In genomic region chr14:22761734-22762133, GRCh38 we compare ENCODE assay signal across 37 cellular contexts. TPM values are rescaled to one million over a fixed set of nuclear protein-coding genes. Genes with fewer than 3 reads are reported as not detected.
DNase-seq lines count a peak whose midpoint lies in the region; ATAC-seq, FAIRE-seq and TF ChIP-seq lines count a peak whose summit lies in the region.
"Had no signal": no experiment of that assay in that cellular context is flagged by ENCODE, and none has a peak within 500 bp of the region (broad histone marks: within the 10 kb centered on the region; RNA-seq: fewer than 3 reads in every experiment).

No MANE protein-coding gene starts in this region.

- peaks cover 13% of the 10 kb centered on the region for H3K9me3 Mint-ChIP-seq in activated CD4-positive, alpha-beta T cell treated with anti-CD3 and anti-CD28 coated beads, Interleukin-2, amount 10 ng/mL, durations not matched to agents 24 days and 14 days
- H3K9me3 Mint-ChIP-seq in activated CD4-positive, alpha-beta T cell treated with anti-CD3 and anti-CD28 coated beads for 36 hours (ENCODE audit: low read depth) = peaks cover 7% of the 10 kb centered on the region
- peaks cover 4% of the 10 kb centered on the region for H3K9me3 Mint-ChIP-seq in stimulated activated effector memory CD8-positive, alpha-beta T cell treated with anti-CD3 and anti-CD28 coated beads, Interleukin-12 subunit alpha, Interleukin-12 subunit beta, amount 100 ng/mL, for 72 hours

- H3K79me2 ChIP-seq in HepG2 (ENCODE audit: insufficient read depth, low read length) (peaks cover 4% of the 10 kb centered on the region), K562 (ENCODE audit: control insufficient read depth, insufficient read depth, low read length) (peaks cover 9% of the 10 kb centered on the region)

- intact Hi-C loops in activated CD4-positive, alpha-beta T cell treated with anti-CD3 and anti-CD28 coated beads, Interleukin-2, amount 10 ng/mL, durations not matched to agents 24 days and 14 days (cut with micrococcal nuclease) = no loop called here
- intact Hi-C loops in activated CD4-positive, alpha-beta T cell treated with anti-CD3 and anti-CD28 coated beads for 36 hours (cut with DNase I, micrococcal nuclease) = no loop called here
- intact Hi-C loops in HepG2 (cut with micrococcal nuclease; ENCODE audit: unreplicated experiment) (no loop called here), right lobe of liver (cut with DNase I) (no loop called here), K562 (cut with micrococcal nuclease) (loop anchor here (10.0 kb wide), 1 partner anchor 47 kb away; no protein-coding TSS in a partner anchor)

- no peaks in the 10 kb centered on the region for H3K9me1 ChIP-seq in K562 (ENCODE audit: control insufficient read depth, insufficient read depth, low read length)

- no peaks in the 10 kb centered on the region for H3K27me3 Mint-ChIP-seq in activated CD4-positive, alpha-beta T cell treated with anti-CD3 and anti-CD28 coated beads, Interleukin-2, amount 10 ng/mL, durations not matched to agents 24 days and 14 days
- H3K27me3 Mint-ChIP-seq in activated CD4-positive, alpha-beta T cell treated with anti-CD3 and anti-CD28 coated beads for 36 hours = peaks cover 2% of the 10 kb centered on the region
- H3K27me3 Mint-ChIP-seq: B cell; CD4-positive, alpha-beta memory T cell; CD4-positive, alpha-beta T cell; CD4-positive, CD25-positive, alpha-beta regulatory T cell had no signal

- CTCF ChIA-PET in activated CD4-positive, alpha-beta T cell treated with anti-CD3 and anti-CD28 coated beads for 36 hours (lab: Charles Lee) = interaction anchor here (1.6 kb wide), 1 partner anchor 192 kb away, joined by 4 read pairs; no protein-coding TSS in a partner anchor
- CTCF ChIA-PET in HepG2 (lab: Yijun Ruan, JAX; ENCODE audit: low intra/inter-chr PET ratio, low total read pairs) (no interaction called here), HEK293 (lab: Yijun Ruan, JAX) (interaction anchor here (0.6 to 1.3 kb wide), 3 partner anchors 33 to 190 kb away, joined by 3 read pairs; no protein-coding TSS in a partner anchor), K562 (lab: Yijun Ruan, JAX; ENCODE audit: low intra/inter-chr PET ratio) (no interaction called here)

- in situ Hi-C loops in HepG2 (cut with HindIII; ENCODE audit: extremely low pct_ligation_motif_present, low pct_unique_long_range_greater_than_20kb) (no loop called here), K562 (cut with MboI) (no loop called here)

- H3K9me3 ChIP-seq in HepG2 (ENCODE audit: low read length) (no peaks in the 10 kb centered on the region), right lobe of liver (no peaks in the 10 kb centered on the region), HEK293 (ENCODE audit: control insufficient read depth, insufficient read depth, low read depth, low read length) (no peaks in the 10 kb centered on the region), K562 (replicated peaks; ENCODE audit: control insufficient read depth, insufficient read depth, low read depth, low read length) (peaks cover 5% of the 10 kb centered on the region; the same call in 1 of the 2 replicates)
- H3K9me3 ChIP-seq: BE2C had no signal

- H3K9ac ChIP-seq in HepG2 (ENCODE audit: insufficient read depth, low read depth, low read length) (no peak overlapping the region), K562 (ENCODE audit: insufficient read depth in 1 of 2, low read depth in 2 of 2, low read length in 2 of 2) (no peak overlapping the region)
- H3K9ac ChIP-seq: BLaER1; BLaER1 treated with 17β-estradiol and CSF1 and Interleukin-3, amounts not matched to agents 10 nM and 100 nM had no signal

- H3K4me2 ChIP-seq in HepG2 (ENCODE audit: low read depth, low read length) (no peak overlapping the region), K562 (ENCODE audit: insufficient read depth, low read length) (no peak overlapping the region)
- H3K4me2 ChIP-seq: A549; BLaER1; BLaER1 treated with 17β-estradiol and CSF1 and Interleukin-3, amounts not matched to agents 10 nM and 100 nM had no signal

- H3K4me1 Mint-ChIP-seq in activated CD4-positive, alpha-beta T cell treated with anti-CD3 and anti-CD28 coated beads, Interleukin-2, amount 10 ng/mL, durations not matched to agents 24 days and 14 days = peaks cover 9% of the 10 kb centered on the region
- peaks cover 11% of the 10 kb centered on the region for H3K4me1 Mint-ChIP-seq in activated CD4-positive, alpha-beta T cell treated with anti-CD3 and anti-CD28 coated beads for 36 hours
- peaks cover 7% of the 10 kb centered on the region for H3K4me1 Mint-ChIP-seq in stimulated activated effector memory CD8-positive, alpha-beta T cell treated with anti-CD3 and anti-CD28 coated beads, Interleukin-12 subunit alpha, Interleukin-12 subunit beta, amount 100 ng/mL, for 72 hours

- H2AFZ ChIP-seq in HepG2 (ENCODE audit: low read length) (no peak overlapping the region), K562 (ENCODE audit: low read depth, low read length) (no peak overlapping the region)

- POLR2A ChIA-PET in activated CD4-positive, alpha-beta T cell treated with anti-CD3 and anti-CD28 coated beads for 36 hours (lab: Charles Lee) = no interaction called here
- POLR2A ChIA-PET in HepG2 (lab: Yijun Ruan, JAX) = no interaction called here
- POLR2A ChIA-PET in HEK293 (lab: Yijun Ruan, JAX) = no interaction called here
- POLR2A ChIA-PET in K562 (lab: Yijun Ruan, JAX) = interaction anchor here (0.7 to 2.3 kb wide), 4 partner anchors 9 to 564 kb away, joined by 3 to 11 read pairs (median 6); no protein-coding TSS in a partner anchor

- peaks cover 39% of the 10 kb centered on the region for H3K36me3 Mint-ChIP-seq in activated CD4-positive, alpha-beta T cell treated with anti-CD3 and anti-CD28 coated beads, Interleukin-2, amount 10 ng/mL, durations not matched to agents 24 days and 14 days (ENCODE audit: low read depth)
- peaks cover 47% of the 10 kb centered on the region for H3K36me3 Mint-ChIP-seq in activated CD4-positive, alpha-beta T cell treated with anti-CD3 and anti-CD28 coated beads for 36 hours (ENCODE audit: low read depth)
- H3K36me3 Mint-ChIP-seq in stimulated activated effector memory CD8-positive, alpha-beta T cell treated with anti-CD3 and anti-CD28 coated beads, Interleukin-12 subunit alpha, Interleukin-12 subunit beta, amount 100 ng/mL, for 72 hours = peaks cover 7% of the 10 kb centered on the region

- TF ChIP-seq POLR2A in HepG2 (IDR thresholded peaks at IDR 0.05; ENCODE audit: insufficient read depth in 1 of 2, low read depth in 2 of 2, low read length in 2 of 2) = no peak
- TF ChIP-seq POLR2A in right lobe of liver (IDR thresholded peaks at IDR 0.05) = no peak
- TF ChIP-seq POLR2A in K562 (conservative IDR thresholded peaks at IDR 0.05) = no peak

- H3K4me1 ChIP-seq in HepG2 (ENCODE audit: insufficient read depth, low read length) = peaks cover 9% of the 10 kb centered on the region
- H3K4me1 ChIP-seq in right lobe of liver = peaks cover 0 to 7% (median 0%) of the 10 kb centered on the region in 4 donors
- H3K4me1 ChIP-seq in HEK293 (ENCODE audit: control insufficient read depth, insufficient read depth, low read length) = no peaks in the 10 kb centered on the region
- H3K4me1 ChIP-seq in K562 (replicated peaks in 1 of 2; ENCODE audit: control insufficient read depth in 2 of 2, insufficient read depth in 2 of 2, low read length in 2 of 2) = peaks cover 4 to 5% of the 10 kb centered on the region in 2 experiments; a peak in 4 of 5 replicates
- H3K4me1 ChIP-seq: A549, BE2C, Caco-2 had no signal

- TF ChIP-seq EP300 in HepG2 (IDR thresholded peaks at IDR 0.05; ENCODE audit: low read depth in 2 of 2, low read length in 2 of 2) = no peak
- TF ChIP-seq EP300 in HepG2 (CRISPR knock-in tag; IDR thresholded peaks at IDR 0.05; ENCODE audit: borderline replicate concordance) = no peak
- TF ChIP-seq EP300 in K562 (IDR thresholded peaks at IDR 0.05; ENCODE audit: low read length) = no peak

- BruUV-seq in HepG2 (replicated peaks; lab: Mats Ljungman, UMichigan) = no TSS peak
- no TSS peak for BruUV-seq in K562 (replicated peaks; lab: Mats Ljungman, UMichigan)

- H3K4me3 Mint-ChIP-seq in activated CD4-positive, alpha-beta T cell treated with anti-CD3 and anti-CD28 coated beads, Interleukin-2, amount 10 ng/mL, durations not matched to agents 24 days and 14 days = no peak overlapping the region
- no peak overlapping the region for H3K4me3 Mint-ChIP-seq in activated CD4-positive, alpha-beta T cell treated with anti-CD3 and anti-CD28 coated beads for 36 hours
- H3K4me3 Mint-ChIP-seq in stimulated activated effector memory CD8-positive, alpha-beta T cell treated with anti-CD3 and anti-CD28 coated beads, Interleukin-12 subunit alpha, Interleukin-12 subunit beta, amount 100 ng/mL, for 72 hours = no peak overlapping the region
- H3K4me3 Mint-ChIP-seq: B cell; CD14-positive monocyte; CD4-positive, alpha-beta memory T cell; CD4-positive, alpha-beta T cell; CD8-positive, alpha-beta T cell had no signal

- WGBS in HepG2 (ENCODE audit: low lambda C conversion rate) = 42% methylated on average over 1 of the region's 1 CpG
- 100% methylated on average over 1 of the region's 1 CpG for WGBS in right lobe of liver (ENCODE audit: insufficient coverage, low coverage, low lambda C conversion rate, missing lambda C conversion rate)
- 15% methylated on average over 1 of the region's 1 CpG for WGBS in K562 (ENCODE audit: insufficient coverage, low coverage, missing lambda C conversion rate)

- H3K36me3 ChIP-seq in HepG2 (replicated peaks in 1 of 2; ENCODE audit: control insufficient read depth in 1 of 2, insufficient read depth in 2 of 2, low read length in 2 of 2) (no peaks in the 10 kb centered on the region), right lobe of liver (no peaks in the 10 kb centered on the region), HEK293 (ENCODE audit: control insufficient read depth in 2 of 2, insufficient read depth in 1 of 2, low read length in 2 of 2) (no peaks in the 10 kb centered on the region), K562 (ENCODE audit: control insufficient read depth, insufficient read depth, low read length) (no peaks in the 10 kb centered on the region; the same call in 2 of the 3 replicates)
- H3K36me3 ChIP-seq: BE2C, BLaER1 had no signal

- TF ChIP-seq CTCF in HepG2 (CRISPR knock-in tag; IDR thresholded peaks at IDR 0.05) = no peak
- no peak for TF ChIP-seq CTCF in right lobe of liver (IDR thresholded peaks at IDR 0.05)
- TF ChIP-seq CTCF in HEK293 (tag by site-specific recombination; IDR thresholded peaks at IDR 0.05) = no peak
- no peak for TF ChIP-seq CTCF in K562 (IDR thresholded peaks at IDR 0.05 in 2 of 3, conservative IDR thresholded peaks at IDR 0.05 in 1 of 3; ENCODE audit: insufficient read depth in 2 of 3, low read depth in 1 of 3, low read length in 3 of 3)

- TF ChIP-seq RAD21 in HepG2 (CRISPR knock-in tag; IDR thresholded peaks at IDR 0.05) (no peak), K562 (CRISPR knock-in tag; conservative IDR thresholded peaks at IDR 0.05 in 1 of 2, IDR thresholded peaks at IDR 0.05 in 1 of 2) (no peak)

- H3K27ac ChIP-seq in HepG2 (ENCODE audit: extremely low read length, insufficient read depth, low read length) = no peak overlapping the region
- no peak overlapping the region for H3K27ac ChIP-seq in right lobe of liver
- H3K27ac ChIP-seq in HEK293 (ENCODE audit: extremely low read depth, low read depth, low read length) = no peak overlapping the region
- H3K27ac ChIP-seq in K562 (ENCODE audit: extremely low read depth, low read depth, low read length) = no peak overlapping the region
- no peak overlapping the region for H3K27ac ChIP-seq in substantia nigra (ENCODE audit: low read depth, low read length, poor library complexity, severe bottlenecking)
- H3K27ac ChIP-seq: 22Rv1; A549; BLaER1; BLaER1 treated with 17β-estradiol and CSF1 and Interleukin-3, amounts not matched to agents 10 nM and 100 nM; C4-2B had no signal

- H3K27me3 ChIP-seq in HepG2 (ENCODE audit: control insufficient read depth in 1 of 2, insufficient read depth in 2 of 2, low read length in 2 of 2) = no peaks in the 10 kb centered on the region; a peak in 1 of 5 replicates
- H3K27me3 ChIP-seq in right lobe of liver = no peaks in the 10 kb centered on the region
- no peaks in the 10 kb centered on the region for H3K27me3 ChIP-seq in K562 (ENCODE audit: control insufficient read depth in 2 of 2, insufficient read depth in 2 of 2, low read length in 2 of 2)
- H3K27me3 ChIP-seq: BE2C; BLaER1; BLaER1 treated with 17β-estradiol and CSF1 and Interleukin-3, amounts not matched to agents 10 nM and 100 nM had no signal

- H4K20me1 ChIP-seq in HepG2 (ENCODE audit: insufficient read depth, low read length) = no peaks in the 10 kb centered on the region
- H4K20me1 ChIP-seq in K562 (replicated peaks; ENCODE audit: control insufficient read depth, insufficient read depth, low read length) = no peaks in the 10 kb centered on the region
- H4K20me1 ChIP-seq: BLaER1; BLaER1 treated with 17β-estradiol and CSF1 and Interleukin-3, amounts not matched to agents 10 nM and 100 nM had no signal

- H3K4me3 ChIP-seq in HepG2 (replicated peaks in 1 of 3; ENCODE audit: insufficient read depth in 1 of 3, low read depth in 2 of 3, low read length in 3 of 3) (no peak overlapping the region), right lobe of liver (no peak overlapping the region), HEK293 (ENCODE audit: low read depth, low read length) (no peak overlapping the region), K562 (no peak overlapping the region)
- H3K4me3 ChIP-seq: A549; BLaER1; BLaER1 treated with 17β-estradiol and CSF1 and Interleukin-3, amounts not matched to agents 10 nM and 100 nM had no signal

- no peak for DNase-seq in activated CD4-positive, alpha-beta T cell treated with anti-CD3 and anti-CD28 coated beads, Interleukin-2, amount 10 ng/mL, durations not matched to agents 24 days and 14 days
- no peak for DNase-seq in activated CD4-positive, alpha-beta T cell treated with anti-CD3 and anti-CD28 coated beads for 36 hours
- DNase-seq in HepG2 (ENCODE audit: low spot score) = no peak
- no peak for DNase-seq in right lobe of liver
- no peak for DNase-seq in K562 (ENCODE audit: extremely low read depth in 1 of 4, low spot score in 3 of 4)
- no peak for DNase-seq in substantia nigra (lab: John Stamatoyannopoulos, UW)
- DNase-seq in stimulated activated effector memory CD8-positive, alpha-beta T cell treated with anti-CD3 and anti-CD28 coated beads, Interleukin-12 subunit alpha, Interleukin-12 subunit beta, amount 100 ng/mL, for 72 hours (ENCODE audit: low spot score in 2 of 2) = no peak
- DNase-seq: 8988T; ACHN; AML-193; BE2C; C1 segment of cervical spinal cord; Caco-2; Calu3; CD4-positive, alpha-beta memory T cell; CD4-positive, alpha-beta T cell; CD4-positive, CD25-positive, alpha-beta regulatory T cell; CD8-positive, alpha-beta memory T cell; CD8-positive, alpha-beta T cell; COR-L47; DMS 273 treated with DMSO at 0.1 percent for 48 hours; DMS153; DMS53; DMS79; DMS79 treated with DMSO at 0.1 percent for 48 hours; DND-41; EL had no signal

- no peak for ATAC-seq in activated CD4-positive, alpha-beta T cell treated with anti-CD3 and anti-CD28 coated beads for 36 hours
- ATAC-seq in HepG2 (no peak), right lobe of liver (no peak), K562 (no peak)
- ATAC-seq in stimulated activated effector memory CD8-positive, alpha-beta T cell treated with anti-CD3 and anti-CD28 coated beads, Interleukin-12 subunit alpha, Interleukin-12 subunit beta, amount 100 ng/mL, for 72 hours = no peak
- ATAC-seq: A549; CD8-positive, alpha-beta T cell had no signal

- H3K27ac Mint-ChIP-seq in activated CD4-positive, alpha-beta T cell treated with anti-CD3 and anti-CD28 coated beads, Interleukin-2, amount 10 ng/mL, durations not matched to agents 24 days and 14 days = peak overlapping the region; percentile 24
- H3K27ac Mint-ChIP-seq in activated CD4-positive, alpha-beta T cell treated with anti-CD3 and anti-CD28 coated beads for 36 hours = no peak overlapping the region
- H3K27ac Mint-ChIP-seq in stimulated activated effector memory CD8-positive, alpha-beta T cell treated with anti-CD3 and anti-CD28 coated beads, Interleukin-12 subunit alpha, Interleukin-12 subunit beta, amount 100 ng/mL, for 72 hours = no peak overlapping the region
- H3K27ac Mint-ChIP-seq: B cell; CD14-positive monocyte; CD4-positive, alpha-beta T cell; CD4-positive, CD25-positive, alpha-beta regulatory T cell; CD8-positive, alpha-beta T cell had no signal

- FAIRE-seq in HepG2 (lab: Jason Lieb, UNC) (no peak), K562 (lab: Jason Lieb, UNC) (no peak)
- FAIRE-seq: A204.1, A549, D721Med had no signal

RNA-seq across cellular contexts. Expression of gene OXA1L, which starts 4.8 kb away (rescaled TPM):
- 119 and 126 TPM in 2 replicates for total RNA-seq in activated CD4-positive, alpha-beta T cell treated with anti-CD3 and anti-CD28 coated beads, Interleukin-2, amount 10 ng/mL, durations not matched to agents 24 days and 14 days
- 100 to 1,000 TPM; 136 to 148 TPM for total RNA-seq in activated CD4-positive, alpha-beta T cell treated with anti-CD3 and anti-CD28 coated beads for 36 hours
- total RNA-seq in HepG2 (2016; rRNA removed; fragmentation: Illumina TruSeq; extraction: Trizol) (216 and 230 TPM in 2 replicates), right lobe of liver (10 to 100 TPM; 64.3 to 80.1 (median 72.3) TPM), K562 (2014; rRNA removed) (145 and 157 TPM in 2 replicates), K562 (2014; rRNA removed; fragmentation: Illumina TruSeq; extraction: Trizol) (99.6 and 100 TPM in 2 replicates), K562 (2015; rRNA removed; fragmentation: Illumina TruSeq; extraction: Trizol) (115 TPM in 2 replicates), K562 (2021) (119 and 125 TPM in 2 replicates)
- 92.0 and 105 TPM in 2 replicates for total RNA-seq in HepG2 (2016; cell fraction: cytosol; rRNA removed; fragmentation: Illumina TruSeq; extraction: Trizol; ENCODE audit: low read depth)
- total RNA-seq in HepG2 (2016; cell fraction: insoluble cytoplasmic fraction; rRNA removed; fragmentation: Illumina TruSeq; extraction: Trizol) = 222 and 225 TPM in 2 replicates
- 260 and 273 TPM in 2 replicates for total RNA-seq in HepG2 (2016; cell fraction: membrane; rRNA removed; fragmentation: Illumina TruSeq; extraction: Trizol)
- total RNA-seq in HepG2 (2016; cell fraction: nucleus; rRNA removed; fragmentation: Illumina TruSeq; extraction: Trizol) = 197 and 215 TPM in 2 replicates
- polyA plus RNA-seq in HepG2 (2011; rRNA removed) (559 and 589 TPM in 2 replicates), K562 (2011; rRNA removed) (166 and 183 TPM in 2 replicates), K562 (2014; fragmentation: Illumina TruSeq; extraction: Trizol) (204 and 210 TPM in 2 replicates), K562 (2014; fragmentation: Nextera tagmentation; extraction: Ambion mirVana) (100 to 1,000 TPM; 137 to 166 TPM), K562 (2014; rRNA removed) (195 and 210 TPM in 2 replicates)
- 516 and 523 TPM in 2 replicates for polyA plus RNA-seq in HepG2 (2011; cell fraction: cytosol; rRNA removed)
- 726 and 748 TPM in 2 replicates for polyA plus RNA-seq in HepG2 (2011; cell fraction: nucleus; rRNA removed)
- polyA plus RNA-seq in HepG2 (2012) = 375 and 450 TPM in 2 replicates
- polyA plus RNA-seq in HepG2 (2016; cell fraction: cytosol; fragmentation: Illumina TruSeq; extraction: Trizol; ENCODE audit: low read depth) = 179 and 202 TPM in 2 replicates
- polyA plus RNA-seq in HepG2 (2016; cell fraction: insoluble cytoplasmic fraction; fragmentation: Illumina TruSeq; extraction: Trizol; ENCODE audit: low read depth) = 319 and 338 TPM in 2 replicates
- 363 and 438 TPM in 2 replicates for polyA plus RNA-seq in HepG2 (2016; cell fraction: membrane; fragmentation: Illumina TruSeq; extraction: Trizol; ENCODE audit: low read depth)
- 462 and 464 TPM in 2 replicates for polyA plus RNA-seq in HepG2 (2016; cell fraction: nucleus; fragmentation: Illumina TruSeq; extraction: Trizol; ENCODE audit: insufficient read depth, low read depth)
- polyA minus RNA-seq in HepG2 (2011; rRNA and poly(A)+ RNA removed; ENCODE audit: low replicate concordance) = 284 and 598 TPM in 2 replicates
- 252 and 275 TPM in 2 replicates for polyA minus RNA-seq in HepG2 (2011; cell fraction: cytosol; rRNA and poly(A)+ RNA removed)
- polyA minus RNA-seq in HepG2 (2011; cell fraction: nucleus; rRNA and poly(A)+ RNA removed) = 335 and 404 TPM in 2 replicates
- total RNA-seq in K562 (2011; cell fraction: chromatin; rRNA removed; ENCODE audit: low replicate concordance) = 185 and 201 TPM in 2 replicates
- 139 and 158 TPM in 2 replicates for total RNA-seq in K562 (2011; cell fraction: nucleolus; rRNA removed)
- total RNA-seq in K562 (2011; cell fraction: nucleoplasm; rRNA removed) = 191 and 256 TPM in 2 replicates
- polyA plus RNA-seq in K562 (2011; cell fraction: cytosol; rRNA removed) = 170 and 202 TPM in 2 replicates
- polyA plus RNA-seq in K562 (2011; cell fraction: nucleus; rRNA removed) = 331 and 388 TPM in 2 replicates
- 129 and 159 TPM in 2 replicates for polyA plus RNA-seq in K562 (2012)
- polyA minus RNA-seq in K562 (2011; rRNA and poly(A)+ RNA removed) = 103 and 117 TPM in 2 replicates
- 64.9 and 65.9 TPM in 2 replicates for polyA minus RNA-seq in K562 (2011; cell fraction: cytosol; rRNA and poly(A)+ RNA removed)
- polyA minus RNA-seq in K562 (2011; cell fraction: nucleus; rRNA and poly(A)+ RNA removed) = 81.6 and 132 TPM in 2 replicates

RNA-seq across cellular contexts. Expression of gene SLC7A7, which starts 53.5 kb away (rescaled TPM):
- total RNA-seq in activated CD4-positive, alpha-beta T cell treated with anti-CD3 and anti-CD28 coated beads, Interleukin-2, amount 10 ng/mL, durations not matched to agents 24 days and 14 days = 0.40 TPM in 1 of 2 replicates, not detected in the other
- total RNA-seq in activated CD4-positive, alpha-beta T cell treated with anti-CD3 and anti-CD28 coated beads for 36 hours = under 1 TPM; 0.50 to 0.72 TPM
- total RNA-seq in HepG2 (2016; rRNA removed; fragmentation: Illumina TruSeq; extraction: Trizol) = 0.07 and 0.13 TPM in 2 replicates
- not detected in 2 replicates for total RNA-seq in HepG2 (2016; cell fraction: cytosol; rRNA removed; fragmentation: Illumina TruSeq; extraction: Trizol; ENCODE audit: low read depth)
- total RNA-seq in HepG2 (2016; cell fraction: insoluble cytoplasmic fraction; rRNA removed; fragmentation: Illumina TruSeq; extraction: Trizol) = 0.17 TPM in 1 of 2 replicates, not detected in the other
- 0.10 and 0.15 TPM in 2 replicates for total RNA-seq in HepG2 (2016; cell fraction: membrane; rRNA removed; fragmentation: Illumina TruSeq; extraction: Trizol)
- total RNA-seq in HepG2 (2016; cell fraction: nucleus; rRNA removed; fragmentation: Illumina TruSeq; extraction: Trizol) = 0.38 TPM in 1 of 2 replicates, not detected in the other
- 0.63 and 1.1 TPM in 2 replicates for polyA plus RNA-seq in HepG2 (2011; rRNA removed)
- polyA plus RNA-seq in HepG2 (2011; cell fraction: cytosol; rRNA removed) = 0.94 and 1.3 TPM in 2 replicates
- 2.3 and 2.5 TPM in 2 replicates for polyA plus RNA-seq in HepG2 (2011; cell fraction: nucleus; rRNA removed)
- 1.3 and 1.7 TPM in 2 replicates for polyA plus RNA-seq in HepG2 (2012)
- polyA plus RNA-seq in HepG2 (2016; cell fraction: cytosol; fragmentation: Illumina TruSeq; extraction: Trizol; ENCODE audit: low read depth) = not detected in 2 replicates
- polyA plus RNA-seq in HepG2 (2016; cell fraction: insoluble cytoplasmic fraction; fragmentation: Illumina TruSeq; extraction: Trizol; ENCODE audit: low read depth) = 0.19 and 0.40 TPM in 2 replicates
- 0.23 and 0.27 TPM in 2 replicates for polyA plus RNA-seq in HepG2 (2016; cell fraction: membrane; fragmentation: Illumina TruSeq; extraction: Trizol; ENCODE audit: low read depth)
- not detected in 2 replicates for polyA plus RNA-seq in HepG2 (2016; cell fraction: nucleus; fragmentation: Illumina TruSeq; extraction: Trizol; ENCODE audit: insufficient read depth, low read depth)
- 1.2 and 3.2 TPM in 2 replicates for polyA minus RNA-seq in HepG2 (2011; rRNA and poly(A)+ RNA removed; ENCODE audit: low replicate concordance)
- polyA minus RNA-seq in HepG2 (2011; cell fraction: cytosol; rRNA and poly(A)+ RNA removed) = 0.44 TPM in 1 of 2 replicates, not detected in the other
- 0.50 and 0.90 TPM in 2 replicates for polyA minus RNA-seq in HepG2 (2011; cell fraction: nucleus; rRNA and poly(A)+ RNA removed)
- 10 to 100 TPM in 2 of 6 experiments, 1 to 10 TPM in 4; 6.2 to 11.4 (median 7.3) TPM for total RNA-seq in right lobe of liver
- total RNA-seq in K562 (2011; cell fraction: chromatin; rRNA removed; ENCODE audit: low replicate concordance) = 0.69 and 0.76 TPM in 2 replicates
- 0.33 and 0.53 TPM in 2 replicates for total RNA-seq in K562 (2011; cell fraction: nucleolus; rRNA removed)
- total RNA-seq in K562 (2011; cell fraction: nucleoplasm; rRNA removed) = 0.31 and 0.66 TPM in 2 replicates
- 0.41 TPM in 1 of 2 replicates, not detected in the other for total RNA-seq in K562 (2014; rRNA removed)
- 0.07 TPM in 1 of 2 replicates, not detected in the other for total RNA-seq in K562 (2014; rRNA removed; fragmentation: Illumina TruSeq; extraction: Trizol)
- total RNA-seq in K562 (2015; rRNA removed; fragmentation: Illumina TruSeq; extraction: Trizol) = 0.11 and 0.14 TPM in 2 replicates
- 0.36 and 0.60 TPM in 2 replicates for total RNA-seq in K562 (2021)
- polyA plus RNA-seq in K562 (2011; rRNA removed) = 0.38 and 0.45 TPM in 2 replicates
- 0.27 TPM in 2 replicates for polyA plus RNA-seq in K562 (2011; cell fraction: cytosol; rRNA removed)
- polyA plus RNA-seq in K562 (2011; cell fraction: nucleus; rRNA removed) = 0.29 and 0.48 TPM in 2 replicates
- 0.20 and 0.80 TPM in 2 replicates for polyA plus RNA-seq in K562 (2012)
- polyA plus RNA-seq in K562 (2014; fragmentation: Illumina TruSeq; extraction: Trizol) = 0.22 and 0.46 TPM in 2 replicates
- under 1 TPM; 0.24 to 0.32 TPM for polyA plus RNA-seq in K562 (2014; fragmentation: Nextera tagmentation; extraction: Ambion mirVana)
- 0.68 and 1.0 TPM in 2 replicates for polyA plus RNA-seq in K562 (2014; rRNA removed)
- 0.27 and 0.39 TPM in 2 replicates for polyA minus RNA-seq in K562 (2011; rRNA and poly(A)+ RNA removed)
- polyA minus RNA-seq in K562 (2011; cell fraction: cytosol; rRNA and poly(A)+ RNA removed) = not detected in 2 replicates
- not detected in 2 replicates for polyA minus RNA-seq in K562 (2011; cell fraction: nucleus; rRNA and poly(A)+ RNA removed)
- total RNA-seq: CD4-positive, CD25-positive, alpha-beta regulatory T cell had no signal
- polyA plus RNA-seq: CD8-positive, alpha-beta memory T cell had no signal

Comparison
In these comparisons a context has a peak if more than half of its experiments do, and no peak if none do; other contexts are left out.
1. CTCF ChIA-PET loops: an anchor here in activated CD4-positive, alpha-beta T cell treated with anti-CD3 and anti-CD28 coated beads for 36 hours (1.6 kb wide) and HEK293 (0.6 to 1.3 kb wide); none called in HepG2 and K562.